8 cellular contexts compared by ENCODE assay signal in the genomic region with DNA sequence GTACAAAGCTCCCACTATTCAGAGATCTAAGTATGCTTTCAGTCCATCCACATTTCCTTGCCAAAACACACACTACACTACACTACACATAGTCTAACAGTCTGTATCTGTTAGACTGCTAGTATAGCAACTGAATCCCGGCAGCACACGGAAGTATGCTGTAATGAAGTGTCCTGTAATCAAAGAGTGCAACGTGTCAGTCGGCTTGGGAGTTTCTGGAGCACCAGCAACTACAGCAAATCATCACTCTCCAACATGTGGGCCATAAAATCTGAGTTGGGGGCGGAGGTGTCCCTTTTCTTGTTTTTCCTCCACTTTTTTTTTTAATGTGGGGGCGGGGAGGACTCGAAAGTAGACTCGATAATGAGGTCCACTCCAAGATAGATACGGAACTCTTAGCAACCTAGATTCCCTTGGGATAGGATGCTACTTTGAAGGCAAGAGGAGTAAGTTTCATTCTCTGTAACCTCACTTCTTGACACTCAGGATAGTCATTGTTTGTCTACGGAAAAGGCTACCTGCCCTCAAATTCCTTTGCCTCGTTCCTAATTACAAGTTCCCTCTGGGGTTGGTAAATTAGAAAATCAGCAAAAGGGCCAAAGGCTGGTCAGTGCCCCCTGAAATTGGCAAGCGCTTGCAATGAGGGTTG. TPM values are rescaled to one million over a fixed set of nuclear protein-coding genes. Genes with fewer than 3 reads are reported as not detected.
A peak's percentile ranks its signal among the peaks of the same experiment; 100 is the strongest.
DNase-seq lines count a peak whose midpoint lies in the region; ATAC-seq lines count a peak whose summit lies in the region.

No MANE protein-coding gene starts in this region.

- H3K27ac Mint-ChIP-seq in CD4-positive, alpha-beta memory T cell: no peak overlapping the region
- H3K27ac Mint-ChIP-seq in activated T-helper 2 cell treated with anti-CD3 and anti-CD28 coated beads, Interferon-gamma antibody, Interleukin-2, Interleukin-4, amounts not matched to agents 10 μg/mL and 5 μg/mL and 100 μg/mL, durations not matched to agents 14 hours and 24 hours and 36 hours: no peak overlapping the region

- no peaks in the 10 kb centered on the region for H3K9me3 Mint-ChIP-seq in CD4-positive, alpha-beta memory T cell
- H3K9me3 Mint-ChIP-seq in activated T-helper 2 cell treated with anti-CD3 and anti-CD28 coated beads, Interferon-gamma antibody, Interleukin-2, Interleukin-4, amounts not matched to agents 10 μg/mL and 5 μg/mL and 100 μg/mL, durations not matched to agents 14 hours and 24 hours and 36 hours: no peaks in the 10 kb centered on the region

- peak; percentile 22 to 55 (median 24) for DNase-seq in CD4-positive, alpha-beta memory T cell
- DNase-seq in NCI-H69 (lab: John Stamatoyannopoulos, UW): peak; percentile 63
- DNase-seq in activated T-helper 2 cell treated with anti-CD3 and anti-CD28 coated beads, Interferon-gamma antibody, Interleukin-2, Interleukin-4, amounts not matched to agents 10 μg/mL and 5 μg/mL and 100 μg/mL, durations not matched to agents 14 hours and 24 hours and 36 hours (ENCODE audit: low spot score): peak; percentile 33
- no peak for DNase-seq in Right ventricle myocardium superior
- peak; percentile 36 for DNase-seq in pulmonary artery endothelial cell (ENCODE audit: low read depth, low spot score)
- DNase-seq in DMS79 (lab: John Stamatoyannopoulos, UW): no peak

- H3K4me3 ChIP-seq in CD4-positive, alpha-beta memory T cell (ENCODE audit: low read length in 2 of 2): peak overlapping the region; percentile 85 to 100

- CTCF ChIA-PET in CD4-positive, alpha-beta memory T cell (lab: Charles Lee; ENCODE audit: partially characterized antibody): no interaction called here

- peaks cover 17 to 33% (median 26%) of the 10 kb centered on the region in 4 donors for H3K4me1 Mint-ChIP-seq in CD4-positive, alpha-beta memory T cell
- peaks cover 31% of the 10 kb centered on the region for H3K4me1 Mint-ChIP-seq in activated T-helper 2 cell treated with anti-CD3 and anti-CD28 coated beads, Interferon-gamma antibody, Interleukin-2, Interleukin-4, amounts not matched to agents 10 μg/mL and 5 μg/mL and 100 μg/mL, durations not matched to agents 14 hours and 24 hours and 36 hours (ENCODE audit: low read depth)

- no peaks in the 10 kb centered on the region for H3K27me3 Mint-ChIP-seq in CD4-positive, alpha-beta memory T cell
- no peaks in the 10 kb centered on the region for H3K27me3 Mint-ChIP-seq in activated T-helper 2 cell treated with anti-CD3 and anti-CD28 coated beads, Interferon-gamma antibody, Interleukin-2, Interleukin-4, amounts not matched to agents 10 μg/mL and 5 μg/mL and 100 μg/mL, durations not matched to agents 14 hours and 24 hours and 36 hours (ENCODE audit: low read depth)

- no peaks in the 10 kb centered on the region for H3K9me3 ChIP-seq in CD4-positive, alpha-beta memory T cell (ENCODE audit: control insufficient read depth in 1 of 2, low read length in 2 of 2)

- ATAC-seq in GM18873 (IDR thresholded peaks at IDR 0.05; ENCODE audit: low FRiP score, unreplicated experiment) (peak; percentile 46), HG03103 (IDR thresholded peaks at IDR 0.05; ENCODE audit: low read depth, unreplicated experiment) (peak; percentile 36), Right ventricle myocardium superior (ENCODE audit: poor library complexity) (peak; percentile 56)

- H3K36me3 ChIP-seq in CD4-positive, alpha-beta memory T cell (ENCODE audit: insufficient read depth, low read length): no peaks in the 10 kb centered on the region

- H3K36me3 Mint-ChIP-seq in CD4-positive, alpha-beta memory T cell: peaks cover 2 to 7% of the 10 kb centered on the region in 2 donors
- peaks cover 5% of the 10 kb centered on the region for H3K36me3 Mint-ChIP-seq in activated T-helper 2 cell treated with anti-CD3 and anti-CD28 coated beads, Interferon-gamma antibody, Interleukin-2, Interleukin-4, amounts not matched to agents 10 μg/mL and 5 μg/mL and 100 μg/mL, durations not matched to agents 14 hours and 24 hours and 36 hours (ENCODE audit: low read depth)

- H3K4me3 Mint-ChIP-seq in CD4-positive, alpha-beta memory T cell: no peak overlapping the region
- no peak overlapping the region for H3K4me3 Mint-ChIP-seq in activated T-helper 2 cell treated with anti-CD3 and anti-CD28 coated beads, Interferon-gamma antibody, Interleukin-2, Interleukin-4, amounts not matched to agents 10 μg/mL and 5 μg/mL and 100 μg/mL, durations not matched to agents 14 hours and 24 hours and 36 hours (ENCODE audit: low read depth)

- intact Hi-C loops in CD4-positive, alpha-beta memory T cell (cut with micrococcal nuclease): loop anchor here (1.0 to 10.0 kb wide), 7 partner anchors 63 to 1339 kb away; a partner anchor contains a TSS
- intact Hi-C loops in activated T-helper 2 cell treated with anti-CD3 and anti-CD28 coated beads, Interferon-gamma antibody, Interleukin-2, Interleukin-4, amounts not matched to agents 10 μg/mL and 5 μg/mL and 100 μg/mL, durations not matched to agents 14 hours and 24 hours and 36 hours (cut with micrococcal nuclease): loop anchor here (1.0 to 5.0 kb wide), 8 partner anchors 10 to 1339 kb away; a partner anchor contains a TSS
- intact Hi-C loops in Right ventricle myocardium superior (cut with DNase I): loop anchor here (10.0 kb wide), 1 partner anchor 176 kb away; no protein-coding TSS in a partner anchor

- H3K4me1 ChIP-seq in CD4-positive, alpha-beta memory T cell (ENCODE audit: insufficient read depth, low read length): peaks cover 36% of the 10 kb centered on the region

- POLR2A ChIA-PET in CD4-positive, alpha-beta memory T cell (lab: Charles Lee; ENCODE audit: partially characterized antibody): no interaction called here

- no peaks in the 10 kb centered on the region for H3K27me3 ChIP-seq in CD4-positive, alpha-beta memory T cell (ENCODE audit: insufficient read depth, low read length)

- peak overlapping the region; percentile 71 for H3K27ac ChIP-seq in CD4-positive, alpha-beta memory T cell (ENCODE audit: low read depth, low read length)

RNA-seq across cellular contexts. Expression of a gene that starts 0.7 kb away (rescaled TPM):
- total RNA-seq in CD4-positive, alpha-beta memory T cell: 10 to 100 TPM; 11.0 to 17.7 TPM
- 1 to 10 TPM; 9.0 to 9.2 TPM for polyA plus RNA-seq in CD4-positive, alpha-beta memory T cell
- 23.4 and 25.6 TPM in 2 replicates for total RNA-seq in activated T-helper 2 cell treated with anti-CD3 and anti-CD28 coated beads, Interferon-gamma antibody, Interleukin-2, Interleukin-4, amounts not matched to agents 10 μg/mL and 5 μg/mL and 100 μg/mL, durations not matched to agents 14 hours and 24 hours and 36 hours
- total RNA-seq in Right ventricle myocardium superior (5.2 TPM), pulmonary artery endothelial cell (6.9 and 12.1 TPM in 2 replicates)

Comparison
In these comparisons a context has a peak if more than half of its experiments do, and no peak if none do; other contexts are left out.
1. DNase-seq: peak in CD4-positive, alpha-beta memory T cell (5 of 5), NCI-H69 (single experiment), activated T-helper 2 cell treated with anti-CD3 and anti-CD28 coated beads, Interferon-gamma antibody, Interleukin-2, Interleukin-4, amounts not matched to agents 10 μg/mL and 5 μg/mL and 100 μg/mL, durations not matched to agents 14 hours and 24 hours and 36 hours (single experiment) and pulmonary artery endothelial cell (single experiment); none in Right ventricle myocardium superior (single experiment) and DMS79 (single experiment).
2. Peak in every context shown above with its lines, with median percentiles within 50 percentile points of each other: ATAC-seq.